ENCODE assay signal across 9 cellular contexts in the genomic region with DNA sequence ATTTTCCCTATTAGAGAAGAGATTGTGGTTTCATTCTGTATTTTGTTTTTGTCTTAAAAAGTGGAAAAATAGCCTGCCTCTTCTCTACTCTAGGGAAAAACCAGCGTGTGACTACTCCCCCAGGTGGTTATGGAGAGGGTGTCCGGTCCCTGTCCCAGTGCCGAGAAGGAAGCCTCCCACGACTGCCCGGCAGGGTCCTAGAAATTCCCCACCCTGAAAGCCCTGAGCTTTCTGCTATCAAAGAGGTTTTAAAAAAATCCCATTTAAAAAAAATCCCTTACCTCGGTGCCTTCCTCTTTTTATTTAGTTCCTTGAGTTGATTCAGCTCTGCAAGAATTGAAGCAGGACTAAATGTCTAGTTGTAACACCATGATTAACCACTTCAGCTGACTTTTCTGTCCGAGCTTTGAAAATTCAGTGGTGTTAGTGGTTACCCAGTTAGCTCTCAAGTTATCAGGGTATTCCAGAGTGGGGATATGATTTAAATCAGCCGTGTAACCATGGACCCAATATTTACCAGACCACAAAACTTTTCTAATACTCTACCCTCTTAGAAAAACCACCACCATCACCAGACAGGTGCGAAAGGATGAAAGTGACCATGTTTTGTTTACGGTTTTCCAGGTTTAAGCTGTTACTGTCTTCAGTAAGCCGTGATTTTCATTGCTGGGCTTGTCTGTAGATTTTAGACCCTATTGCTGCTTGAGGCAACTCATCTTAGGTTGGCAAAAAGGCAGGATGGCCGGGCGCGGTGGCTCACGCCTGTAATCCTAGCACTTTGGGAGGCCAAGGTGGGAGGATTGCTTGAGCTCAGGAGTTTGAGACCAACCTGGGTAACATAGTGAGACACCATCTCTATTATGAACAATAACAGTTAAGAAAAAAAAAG. TPM values are rescaled to one million over a fixed set of nuclear protein-coding genes. Genes with fewer than 3 reads are reported as not detected.
DNase-seq lines count a peak whose midpoint lies in the region; ATAC-seq, FAIRE-seq and TF ChIP-seq lines count a peak whose summit lies in the region.
"Had no signal": no experiment of that assay in that cellular context is flagged by ENCODE, and none has a peak within 500 bp of the region (broad histone marks: within the 10 kb centered on the region; RNA-seq: fewer than 3 reads in every experiment).

No MANE protein-coding gene starts in this region.

- no peak for TF ChIP-seq EP300 in H1 (IDR thresholded peaks at IDR 0.05; ENCODE audit: borderline replicate concordance in 1 of 2, low read depth in 2 of 2, low read length in 2 of 2)

- H3K4me3 ChIP-seq in KMS-11 (IDR thresholded peaks at IDR 0.05; ENCODE audit: insufficient read depth, low read depth, low read length): no peak overlapping the region
- H3K4me3 ChIP-seq in H1 (ENCODE audit: extremely low read depth in 1 of 4, insufficient read depth in 2 of 4, low read depth in 3 of 4, low read length in 4 of 4): no peak overlapping the region
- H3K4me3 ChIP-seq: BLaER1 treated with 17β-estradiol and CSF1 and Interleukin-3, amounts not matched to agents 10 nM and 100 nM had no signal

- H3K36me3 ChIP-seq in KMS-11 (ENCODE audit: insufficient read depth) (no peaks in the 10 kb centered on the region), H1 (ENCODE audit: control insufficient read depth in 2 of 4, insufficient read depth in 4 of 4, low read length in 3 of 4) (no peaks in the 10 kb centered on the region)

- no peak for FAIRE-seq in H1 (lab: Jason Lieb, UNC)

- H2BK15ac ChIP-seq in H1 (ENCODE audit: low read length): no peak overlapping the region

- no peak overlapping the region for H3K14ac ChIP-seq in H1 (ENCODE audit: insufficient read length)

- no peak for TF ChIP-seq POLR2A in H1 (IDR thresholded peaks at IDR 0.05; ENCODE audit: control extremely low read depth in 1 of 2, low read depth in 2 of 2, low read length in 2 of 2)

- H3K4ac ChIP-seq in H1 (replicated peaks; ENCODE audit: insufficient read length, low read depth, low read length): no peak overlapping the region

- H3K79me2 ChIP-seq in KMS-11 (ENCODE audit: insufficient read depth, low read depth) (no peaks in the 10 kb centered on the region), H1 (ENCODE audit: control insufficient read depth in 1 of 2, insufficient read depth in 2 of 2, low read length in 2 of 2) (no peaks in the 10 kb centered on the region)

- H3K27me3 ChIP-seq in KMS-11 (ENCODE audit: insufficient read depth, low read depth) (peaks cover 31% of the 10 kb centered on the region; the same call in 1 of the 2 replicates), H1 (replicated peaks in 1 of 4; ENCODE audit: control insufficient read depth in 3 of 4, extremely low read depth in 1 of 4, insufficient read depth in 3 of 4, low read length in 3 of 4) (no peaks in the 10 kb centered on the region)
- H3K27me3 ChIP-seq: BLaER1 treated with 17β-estradiol and CSF1 and Interleukin-3, amounts not matched to agents 10 nM and 100 nM had no signal

- H3K4me1 ChIP-seq in KMS-11 (ENCODE audit: low read depth, poor library complexity, severe bottlenecking) (peaks cover 65% of the 10 kb centered on the region), H1 (replicated peaks in 1 of 4; ENCODE audit: control insufficient read depth in 3 of 4, insufficient read depth in 4 of 4, low read length in 3 of 4) (peaks cover 0 to 4% (median 2%) of the 10 kb centered on the region in 4 experiments; a peak in 4 of 7 replicates)

- no peak overlapping the region for H2BK120ac ChIP-seq in H1 (replicated peaks; ENCODE audit: low read depth, low read length)

- H2AFZ ChIP-seq in KMS-11 (ENCODE audit: low read depth) (no peak overlapping the region), H1 (ENCODE audit: low read length) (no peak overlapping the region)

- no peak overlapping the region for H2BK5ac ChIP-seq in H1 (ENCODE audit: low read depth, low read length)

- no peak overlapping the region for H3K56ac ChIP-seq in H1 (replicated peaks; ENCODE audit: insufficient read length, low read depth, low read length)

- peaks cover 24% of the 10 kb centered on the region for H3K27me3 Mint-ChIP-seq in activated naive CD4-positive, alpha-beta T cell treated with anti-CD3 and anti-CD28 coated beads, Interleukin-2, amount 10 ng/mL, durations not matched to agents 7 days and 5 days

- no peaks in the 10 kb centered on the region for H3K23me2 ChIP-seq in H1 (ENCODE audit: low read depth, low read length)

- peaks cover 52% of the 10 kb centered on the region for H3K4me1 Mint-ChIP-seq in activated naive CD4-positive, alpha-beta T cell treated with anti-CD3 and anti-CD28 coated beads, Interleukin-2, amount 10 ng/mL, durations not matched to agents 7 days and 5 days
- peaks cover 60% of the 10 kb centered on the region for H3K4me1 Mint-ChIP-seq in stimulated activated effector memory CD8-positive, alpha-beta T cell treated with anti-CD3 and anti-CD28 coated beads, Interleukin-12 subunit alpha, Interleukin-12 subunit beta, amount 100 ng/mL, for 72 hours

- peak; percentile 42; the same call in 1 of the 2 replicates for TF ChIP-seq CTCF in KMS-11 (conservative IDR thresholded peaks at IDR 0.05; ENCODE audit: low read depth, low read length)
- peak; percentile 16 to 31 (median 24) for TF ChIP-seq CTCF in H1 (IDR thresholded peaks at IDR 0.05; ENCODE audit: control extremely low read depth in 1 of 3, insufficient read depth in 1 of 3, low read depth in 1 of 3, low read length in 3 of 3)

- CTCF ChIA-PET in activated naive CD4-positive, alpha-beta T cell treated with anti-CD3 and anti-CD28 coated beads, Interleukin-2, amount 10 ng/mL, durations not matched to agents 7 days and 5 days (lab: Charles Lee): interaction anchor here (1.2 to 1.9 kb wide), 5 partner anchors 9 to 80 kb away, joined by 3 to 9 read pairs (median 5); no protein-coding TSS in a partner anchor
- CTCF ChIA-PET in H1 (lab: Charles Lee; ENCODE audit: partially characterized antibody): interaction anchor here (0.6 to 4.8 kb wide), 10 partner anchors 13 to 1542 kb away, joined by 3 to 30 read pairs (median 4); no protein-coding TSS in a partner anchor

- peaks cover 2% of the 10 kb centered on the region for H3K36me3 Mint-ChIP-seq in activated naive CD4-positive, alpha-beta T cell treated with anti-CD3 and anti-CD28 coated beads, Interleukin-2, amount 10 ng/mL, durations not matched to agents 7 days and 5 days
- peaks cover 7% of the 10 kb centered on the region for H3K36me3 Mint-ChIP-seq in stimulated activated effector memory CD8-positive, alpha-beta T cell treated with anti-CD3 and anti-CD28 coated beads, Interleukin-12 subunit alpha, Interleukin-12 subunit beta, amount 100 ng/mL, for 72 hours

- H3K79me1 ChIP-seq in H1 (ENCODE audit: low read depth, low read length): no peaks in the 10 kb centered on the region

- no peak overlapping the region for H4K5ac ChIP-seq in H1 (ENCODE audit: insufficient read length, low read depth, low read length)

- DNase-seq in activated naive CD4-positive, alpha-beta T cell treated with anti-CD3 and anti-CD28 coated beads, Interleukin-2, amount 10 ng/mL, durations not matched to agents 7 days and 5 days: peak; percentile 13
- no peak for DNase-seq in activated naive CD4-positive, alpha-beta T cell treated with anti-CD3 and anti-CD28 coated beads, Interleukin-2, amount 50 U/mL, for 16 hours
- no peak for DNase-seq in H1 (ENCODE audit: low read depth in 1 of 2, low spot score in 2 of 2)
- DNase-seq in stimulated activated effector memory CD8-positive, alpha-beta T cell treated with anti-CD3 and anti-CD28 coated beads, Interleukin-12 subunit alpha, Interleukin-12 subunit beta, amount 100 ng/mL, for 72 hours (ENCODE audit: low spot score in 2 of 2): peak in 1 of 2 donors; percentile 58
- DNase-seq in hippocampal formation (lab: John Stamatoyannopoulos, UW): no peak
- DNase-seq in T1000 (lab: John Stamatoyannopoulos, UW): no peak

- no peak overlapping the region for H2BK20ac ChIP-seq in H1 (ENCODE audit: low read length)

- H3K4me2 ChIP-seq in KMS-11: peak overlapping the region; percentile 46
- H3K4me2 ChIP-seq in H1 (ENCODE audit: insufficient read depth in 1 of 2, low read depth in 2 of 2, low read length in 2 of 2): no peak overlapping the region

- 80% methylated on average over 15 of the region's 15 CpGs; no CpG with 5 or more reads in 1 of the 2 experiments for WGBS in H1 (ENCODE audit: extremely low coverage in 1 of 2, insufficient coverage in 1 of 2, insufficient read length in 1 of 2, insufficient replicate concordance in 2 of 2, low coverage in 1 of 2, low lambda C conversion rate in 2 of 2, missing lambda C conversion rate in 1 of 2), 2 experiments

- H4K20me1 ChIP-seq in KMS-11 (ENCODE audit: insufficient read depth): no peaks in the 10 kb centered on the region
- no peaks in the 10 kb centered on the region for H4K20me1 ChIP-seq in H1 (replicated peaks in 1 of 2; ENCODE audit: control insufficient read depth in 1 of 2, insufficient read depth in 2 of 2, low read length in 2 of 2)

- no peak overlapping the region; the same call in 1 of the 2 replicates for H3K9ac ChIP-seq in KMS-11
- H3K9ac ChIP-seq in H1 (replicated peaks in 1 of 4; ENCODE audit: extremely low read depth in 1 of 4, low read depth in 3 of 4, low read length in 3 of 4): no peak overlapping the region

- no peaks in the 10 kb centered on the region for H3K9me3 ChIP-seq in H1 (ENCODE audit: insufficient read depth in 2 of 2, low read depth in 1 of 2, low read length in 1 of 2)
- H3K9me3 ChIP-seq: BLaER1 treated with 17β-estradiol and CSF1 and Interleukin-3, amounts not matched to agents 10 nM and 100 nM had no signal

- H3K27ac Mint-ChIP-seq in activated naive CD4-positive, alpha-beta T cell treated with anti-CD3 and anti-CD28 coated beads, Interleukin-2, amount 10 ng/mL, durations not matched to agents 7 days and 5 days: no peak overlapping the region
- H3K27ac Mint-ChIP-seq in stimulated activated effector memory CD8-positive, alpha-beta T cell treated with anti-CD3 and anti-CD28 coated beads, Interleukin-12 subunit alpha, Interleukin-12 subunit beta, amount 100 ng/mL, for 72 hours: peak overlapping the region; percentile 70

- peak; percentile 17 to 44; a peak in 3 of 4 replicates for TF ChIP-seq RAD21 in H1 (IDR thresholded peaks at IDR 0.05 in 1 of 2, conservative IDR thresholded peaks at IDR 0.05 in 1 of 2; ENCODE audit: low read depth in 2 of 2, low read length in 2 of 2)

- H3K18ac ChIP-seq in H1 (ENCODE audit: extremely low read depth, low read length): no peak overlapping the region

- POLR2A ChIA-PET in H1 (lab: Charles Lee; ENCODE audit: partially characterized antibody): interaction anchor here (0.6 kb wide), 1 partner anchor 534 kb away, joined by 3 read pairs; no protein-coding TSS in a partner anchor

- H3K23ac ChIP-seq in H1 (ENCODE audit: insufficient read length): no peak overlapping the region

- H4K8ac ChIP-seq in H1 (ENCODE audit: extremely low read depth, insufficient read depth, low read length): no peak overlapping the region

- H2BK12ac ChIP-seq in H1 (ENCODE audit: low read depth, low read length): no peak overlapping the region

- H2AK5ac ChIP-seq in H1 (ENCODE audit: low read depth, low read length): no peak overlapping the region

- H3K27ac ChIP-seq in KMS-11 (peak overlapping the region; percentile 24; the same call in 1 of the 2 replicates), H1 (ENCODE audit: low read depth, low read length) (no peak overlapping the region)

- ATAC-seq in stimulated activated effector memory CD8-positive, alpha-beta T cell treated with anti-CD3 and anti-CD28 coated beads, Interleukin-12 subunit alpha, Interleukin-12 subunit beta, amount 100 ng/mL, for 72 hours: no peak
- no peak for ATAC-seq in GM18511 (IDR thresholded peaks at IDR 0.05; ENCODE audit: unreplicated experiment)

- H3K9me3 Mint-ChIP-seq in activated naive CD4-positive, alpha-beta T cell treated with anti-CD3 and anti-CD28 coated beads, Interleukin-2, amount 10 ng/mL, durations not matched to agents 7 days and 5 days: no peaks in the 10 kb centered on the region
- no peaks in the 10 kb centered on the region for H3K9me3 Mint-ChIP-seq in stimulated activated effector memory CD8-positive, alpha-beta T cell treated with anti-CD3 and anti-CD28 coated beads, Interleukin-12 subunit alpha, Interleukin-12 subunit beta, amount 100 ng/mL, for 72 hours

- no peak overlapping the region for H3K4me3 Mint-ChIP-seq in activated naive CD4-positive, alpha-beta T cell treated with anti-CD3 and anti-CD28 coated beads, Interleukin-2, amount 10 ng/mL, durations not matched to agents 7 days and 5 days
- peak overlapping the region; percentile 21 for H3K4me3 Mint-ChIP-seq in stimulated activated effector memory CD8-positive, alpha-beta T cell treated with anti-CD3 and anti-CD28 coated beads, Interleukin-12 subunit alpha, Interleukin-12 subunit beta, amount 100 ng/mL, for 72 hours

- H4K91ac ChIP-seq in H1 (replicated peaks; ENCODE audit: insufficient read length, low read length): no peak overlapping the region

RNA-seq across cellular contexts. Expression of a gene that starts 34.9 kb away (rescaled TPM):
- 0.15 TPM in 1 of 2 replicates, not detected in the other for total RNA-seq in H1 (2021; fragmentation: NEBNext Ultra II Directional; extraction: Animal tissue kit (Norgen Biotek cat#: 25700))
- polyA plus RNA-seq in H1 (2011; rRNA removed): 0.27 and 0.30 TPM in 2 replicates
- polyA plus RNA-seq in H1 (2011; cell fraction: cytosol; rRNA removed): 0.25 TPM
- 0.67 TPM for polyA plus RNA-seq in H1 (2011; cell fraction: nucleus; rRNA removed)
- polyA plus RNA-seq in H1 (2012, experiment 1 of 2): 0.13 to 0.41 TPM (median 0.41 TPM) in 3 of 4 replicates, not detected in the other
- 0.08 TPM for polyA plus RNA-seq in H1 (2012, experiment 2 of 2)
- polyA plus RNA-seq in H1 (2013, experiment 1 of 2): 0.08 TPM
- polyA plus RNA-seq in H1 (2013, experiment 2 of 2): 0.26 TPM
- 0.17 TPM in 1 of 2 replicates, not detected in the other for polyA minus RNA-seq in H1 (2011; rRNA and poly(A)+ RNA removed)
- polyA minus RNA-seq in H1 (2011; cell fraction: cytosol; rRNA and poly(A)+ RNA removed): not detected
- polyA minus RNA-seq in H1 (2011; cell fraction: nucleus; rRNA and poly(A)+ RNA removed): not detected

RNA-seq across cellular contexts. Expression of a gene that starts 35.1 kb away (rescaled TPM):
- 0.29 and 0.45 TPM in 2 replicates for total RNA-seq in H1 (2021; fragmentation: NEBNext Ultra II Directional; extraction: Animal tissue kit (Norgen Biotek cat#: 25700))
- polyA plus RNA-seq in H1 (2011; rRNA removed): 0.28 and 0.44 TPM in 2 replicates
- polyA plus RNA-seq in H1 (2011; cell fraction: cytosol; rRNA removed): 0.35 TPM
- polyA plus RNA-seq in H1 (2011; cell fraction: nucleus; rRNA removed): 0.34 TPM
- 0.27 to 0.52 TPM (median 0.35 TPM) in 4 replicates for polyA plus RNA-seq in H1 (2012, experiment 1 of 2)
- polyA plus RNA-seq in H1 (2012, experiment 2 of 2): 0.22 TPM
- polyA plus RNA-seq in H1 (2013, experiment 1 of 2): 0.39 TPM
- 0.40 TPM for polyA plus RNA-seq in H1 (2013, experiment 2 of 2)
- polyA minus RNA-seq in H1 (2011; rRNA and poly(A)+ RNA removed): 0.35 and 0.37 TPM in 2 replicates
- 0.15 TPM for polyA minus RNA-seq in H1 (2011; cell fraction: cytosol; rRNA and poly(A)+ RNA removed)
- polyA minus RNA-seq in H1 (2011; cell fraction: nucleus; rRNA and poly(A)+ RNA removed): 0.40 TPM
